11 cellular contexts compared by ENCODE assay signal in the genomic region with DNA sequence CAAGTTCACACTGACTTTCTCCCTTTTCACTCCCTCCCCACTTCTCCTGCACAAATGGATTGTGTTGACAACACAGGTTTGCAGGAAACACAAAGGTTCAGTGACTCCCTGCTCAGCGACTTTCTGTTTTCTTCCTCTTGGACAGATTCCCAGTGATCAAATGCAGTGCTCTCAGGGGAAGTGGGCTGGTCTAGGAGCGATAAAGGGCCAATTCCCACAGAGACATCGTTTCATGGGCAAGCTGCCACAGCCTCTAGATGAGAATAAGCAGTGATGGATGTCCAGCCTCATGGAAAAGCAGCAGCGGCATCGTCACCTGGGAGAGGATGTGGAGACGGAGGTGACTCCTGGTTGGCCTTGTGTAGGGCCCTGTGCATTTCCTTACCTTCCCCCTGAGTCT. TPM values are rescaled to one million over a fixed set of nuclear protein-coding genes. Genes with fewer than 3 reads are reported as not detected.
DNase-seq lines count a peak whose midpoint lies in the region; ATAC-seq, FAIRE-seq and TF ChIP-seq lines count a peak whose summit lies in the region.
"Had no signal": no experiment of that assay in that cellular context is flagged by ENCODE, and none has a peak within 500 bp of the region (broad histone marks: within the 10 kb centered on the region; RNA-seq: fewer than 3 reads in every experiment).

No MANE protein-coding gene starts in this region.

- H3K4me3 ChIP-seq in endocrine pancreas (ENCODE audit: control insufficient read depth, insufficient read depth, low read length) (peak overlapping the region; percentile 32), pancreas (no peak overlapping the region)

- H3K9me3 Mint-ChIP-seq in stimulated activated naive CD8-positive, alpha-beta T cell treated with anti-CD3 and anti-CD28 coated beads, Interleukin-15, amount 100 ng/mL, for 72 hours, result peaks cover 0 to 4% of the 10 kb centered on the region in 2 donors

- H3K9ac ChIP-seq in endocrine pancreas (ENCODE audit: control insufficient read depth, insufficient read depth, low read length), result no peak overlapping the region

- peaks cover 37% of the 10 kb centered on the region for H3K27me3 Mint-ChIP-seq in stimulated activated naive CD8-positive, alpha-beta T cell treated with anti-CD3 and anti-CD28 coated beads, Interleukin-15, amount 100 ng/mL, for 72 hours
- H3K27me3 Mint-ChIP-seq: progenitor cell of endocrine pancreas had no signal

- H3K9me3 ChIP-seq in endocrine pancreas (ENCODE audit: control insufficient read depth, low read length) (no peaks in the 10 kb centered on the region), pancreas (no peaks in the 10 kb centered on the region)

- H3K4me1 ChIP-seq in endocrine pancreas (ENCODE audit: control insufficient read depth, insufficient read depth, low read length) (peaks cover 14% of the 10 kb centered on the region), pancreas (no peaks in the 10 kb centered on the region)

- ATAC-seq in pancreas (peak; percentile 71 to 94 (median 93)), GM18498 (IDR thresholded peaks at IDR 0.05; ENCODE audit: unreplicated experiment) (no peak)
- ATAC-seq in stimulated activated naive CD8-positive, alpha-beta T cell treated with anti-CD3 and anti-CD28 coated beads, Interleukin-15, amount 100 ng/mL, for 72 hours, result no peak

- no peak for TF ChIP-seq CTCF in pancreas (IDR thresholded peaks at IDR 0.05)

- WGBS in pancreas, 2 donors, result 25 to 32% methylated on average over 6 of the region's 6 CpGs

- FAIRE-seq in pancreas (lab: Jason Lieb, UNC), result no peak
- FAIRE-seq: colon had no signal

- H3K27me3 ChIP-seq in endocrine pancreas (ENCODE audit: control insufficient read depth, insufficient read depth, low read length) (no peaks in the 10 kb centered on the region), pancreas (no peaks in the 10 kb centered on the region)

- H3K27ac ChIP-seq in pancreas, result peak overlapping the region in 3 of 4 donors; percentile 10 to 68 (median 43)

- no peak overlapping the region for H3K4me3 Mint-ChIP-seq in stimulated activated naive CD8-positive, alpha-beta T cell treated with anti-CD3 and anti-CD28 coated beads, Interleukin-15, amount 100 ng/mL, for 72 hours

- intact Hi-C loops in pancreas (cut with DNase I), result no loop called here

- DNase-seq in EH (ENCODE audit: low read depth) (peak; percentile 3), NCI-H748 treated with DMSO at 0.1 percent for 48 hours (lab: John Stamatoyannopoulos, UW) (peak; percentile 20), pancreas (peak in 4 of 6 donors; percentile 38 to 60 (median 46)), hypothalamus (lab: John Stamatoyannopoulos, UW) (no peak), OCI-M2 (lab: John Stamatoyannopoulos, UW; ENCODE audit: unreplicated experiment) (no peak)
- no peak for DNase-seq in stimulated activated naive CD8-positive, alpha-beta T cell treated with anti-CD3 and anti-CD28 coated beads, Interleukin-15, amount 100 ng/mL, for 72 hours
- DNase-seq: NCI-H1417 treated with DMSO at 0.1 percent for 48 hours had no signal

- H3K36me3 ChIP-seq in endocrine pancreas (ENCODE audit: control insufficient read depth, insufficient read depth, low read length) (no peaks in the 10 kb centered on the region), pancreas (no peaks in the 10 kb centered on the region)

- H3K4me1 Mint-ChIP-seq in stimulated activated naive CD8-positive, alpha-beta T cell treated with anti-CD3 and anti-CD28 coated beads, Interleukin-15, amount 100 ng/mL, for 72 hours, result no peaks in the 10 kb centered on the region

- H3K27ac Mint-ChIP-seq in stimulated activated naive CD8-positive, alpha-beta T cell treated with anti-CD3 and anti-CD28 coated beads, Interleukin-15, amount 100 ng/mL, for 72 hours, result no peak overlapping the region
- H3K27ac Mint-ChIP-seq: progenitor cell of endocrine pancreas had no signal

RNA-seq across cellular contexts. Expression of gene FYB2, which starts 30.6 kb away (rescaled TPM):
- 1 to 10 TPM in 4 of 6 donors, under 1 TPM in 2; 0.44 to 2.3 (median 1.1) TPM for total RNA-seq in pancreas
- 1 to 10 TPM; 3.2 to 6.3 TPM for polyA plus RNA-seq in pancreas

Comparison
In these comparisons a context has a peak if more than half of its experiments do, and no peak if none do; other contexts are left out.
1. DNase-seq: peak in EH (single experiment), NCI-H748 treated with DMSO at 0.1 percent for 48 hours (single experiment) and pancreas (4 of 6); none in stimulated activated naive CD8-positive, alpha-beta T cell treated with anti-CD3 and anti-CD28 coated beads, Interleukin-15, amount 100 ng/mL, for 72 hours (0 of 2), hypothalamus (0 of 51) and OCI-M2 (single experiment).
2. ATAC-seq: peak in pancreas (4 of 4); none in stimulated activated naive CD8-positive, alpha-beta T cell treated with anti-CD3 and anti-CD28 coated beads, Interleukin-15, amount 100 ng/mL, for 72 hours (single experiment) and GM18498 (single experiment).